8 cellular contexts compared by ENCODE assay signal in the genomic region with DNA sequence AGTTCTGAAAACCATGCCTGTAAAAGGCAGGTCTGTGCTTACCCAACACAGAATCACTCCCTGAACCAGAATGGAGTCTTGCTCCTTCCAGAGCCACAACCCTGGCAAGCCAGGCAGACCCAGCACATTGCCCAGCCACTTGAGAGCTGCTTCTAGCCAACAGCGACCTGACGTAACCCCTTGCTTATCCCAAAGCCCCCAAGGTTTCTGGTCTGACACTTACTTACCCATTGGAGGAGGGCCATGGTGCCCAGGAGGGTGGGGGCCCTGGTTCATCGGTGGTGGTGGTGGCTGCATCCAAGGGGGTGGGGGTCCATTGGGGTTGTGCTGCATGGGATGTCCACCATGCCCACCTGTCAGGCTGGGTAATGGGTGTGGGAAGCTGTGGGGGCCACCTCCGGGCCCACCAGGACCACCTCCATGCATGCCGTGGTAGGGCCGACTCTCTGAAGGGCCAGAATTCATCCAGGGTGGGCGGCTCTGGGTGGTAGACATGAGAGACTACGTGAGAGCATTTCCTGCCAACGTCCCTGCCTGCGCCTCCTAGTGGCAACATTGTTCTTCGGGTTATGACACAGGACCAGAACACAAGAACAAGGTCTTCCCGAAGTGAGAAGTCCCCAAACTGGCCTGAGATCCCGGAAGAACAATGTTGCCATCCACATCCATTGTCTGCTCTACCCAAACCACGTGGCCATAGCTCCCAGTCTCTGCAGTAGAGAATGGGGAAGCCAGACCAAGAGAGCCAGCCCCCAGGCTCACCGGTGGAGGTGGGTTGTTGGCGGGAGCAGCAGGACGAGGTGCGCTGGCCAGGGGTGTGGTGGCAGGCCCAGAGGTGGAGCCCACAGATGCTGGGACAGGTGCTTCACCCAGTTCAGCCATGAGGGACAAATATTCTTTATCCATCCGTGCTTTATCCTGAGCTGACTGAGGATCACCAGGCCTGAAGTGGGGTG. TPM values are rescaled to one million over a fixed set of nuclear protein-coding genes. Genes with fewer than 3 reads are reported as not detected.
DNase-seq lines count a peak whose midpoint lies in the region; ATAC-seq and TF ChIP-seq lines count a peak whose summit lies in the region.

No MANE protein-coding gene starts in this region.

- H2AFZ ChIP-seq in hepatocyte: no peak overlapping the region

- no peaks in the 10 kb centered on the region for H3K27me3 Mint-ChIP-seq in activated naive CD8-positive, alpha-beta T cell treated with anti-CD3 and anti-CD28 coated beads, Interleukin-2, amount 10 ng/mL, durations not matched to agents 7 days and 5 days

- H4K20me1 ChIP-seq in hepatocyte (ENCODE audit: insufficient read depth, poor library complexity, severe bottlenecking): peaks cover 94% of the 10 kb centered on the region

- H3K4me3 ChIP-seq in BJ (ENCODE audit: low read depth, low read length) (no peak overlapping the region), HEK293 (ENCODE audit: low read depth, low read length) (no peak overlapping the region), hepatocyte (no peak overlapping the region)

- H3K27me3 ChIP-seq in BJ (ENCODE audit: control insufficient read depth, insufficient read depth, low read length) (no peaks in the 10 kb centered on the region), hepatocyte (no peaks in the 10 kb centered on the region)

- peak overlapping the region; percentile 39 for H3K4me3 Mint-ChIP-seq in activated naive CD8-positive, alpha-beta T cell treated with anti-CD3 and anti-CD28 coated beads, Interleukin-2, amount 10 ng/mL, durations not matched to agents 7 days and 5 days

- H3K36me3 ChIP-seq in BJ (ENCODE audit: control insufficient read depth, insufficient read depth, low read length) (peaks cover 68% of the 10 kb centered on the region), HEK293 (ENCODE audit: control insufficient read depth in 2 of 2, insufficient read depth in 1 of 2, low read length in 2 of 2) (peaks cover 7 to 98% of the 10 kb centered on the region in 2 experiments), hepatocyte (replicated peaks; ENCODE audit: insufficient read depth, low read depth) (peaks cover 6% of the 10 kb centered on the region)

- POLR2A ChIA-PET in BJ (lab: Charles Lee): no interaction called here
- POLR2A ChIA-PET in HEK293 (lab: Yijun Ruan, JAX): interaction anchor here (1.0 kb wide), 1 partner anchor 11 kb away, joined by 7 read pairs; a partner anchor contains a TSS
- POLR2A ChIA-PET in activated naive CD8-positive, alpha-beta T cell treated with anti-CD3 and anti-CD28 coated beads, Interleukin-2, amount 10 ng/mL, durations not matched to agents 7 days and 5 days (lab: Charles Lee): interaction anchor here (10.4 to 14.2 kb wide), 2 partner anchors 7 to 23 kb away, joined by 157 to 278 read pairs; a partner anchor contains a TSS

- WGBS in hepatocyte (ENCODE audit: low lambda C conversion rate, missing lambda C conversion rate): 74% methylated on average over 19 of the region's 19 CpGs

- DNase-seq in BJ (ENCODE audit: low read depth) (no peak), SKM-1 (lab: John Stamatoyannopoulos, UW; ENCODE audit: unreplicated experiment) (peak; percentile 40), hepatocyte (ENCODE audit: low spot score) (peak; percentile 79), GOT3 (lab: John Stamatoyannopoulos, UW) (no peak)
- DNase-seq in activated naive CD8-positive, alpha-beta T cell treated with anti-CD3 and anti-CD28 coated beads, Interleukin-2, amount 10 ng/mL, durations not matched to agents 7 days and 5 days: peak; percentile 81
- DNase-seq in stimulated activated CD4-positive, alpha-beta T cell treated with anti-CD3 and anti-CD28 coated beads, Interleukin-12 subunit alpha, Interleukin-12 subunit beta, amount 100 ng/mL, for 48 hours (ENCODE audit: low read depth in 2 of 3, low spot score in 1 of 3): peak; percentile 58 to 83 (median 77)

- H3K27ac Mint-ChIP-seq in activated naive CD8-positive, alpha-beta T cell treated with anti-CD3 and anti-CD28 coated beads, Interleukin-2, amount 10 ng/mL, durations not matched to agents 7 days and 5 days: peak overlapping the region; percentile 70

- H3K4me1 ChIP-seq in HEK293 (ENCODE audit: control insufficient read depth, insufficient read depth, low read length): peaks cover 7% of the 10 kb centered on the region
- no peaks in the 10 kb centered on the region for H3K4me1 ChIP-seq in hepatocyte (ENCODE audit: insufficient read depth)

- H3K27ac ChIP-seq in HEK293 (ENCODE audit: extremely low read depth, low read depth, low read length): no peak overlapping the region
- no peak overlapping the region for H3K27ac ChIP-seq in hepatocyte

- ATAC-seq in activated naive CD8-positive, alpha-beta T cell treated with anti-CD3 and anti-CD28 coated beads, Interleukin-2, amount 10 ng/mL, durations not matched to agents 7 days and 5 days (ENCODE audit: low read depth): peak; percentile 30
- no peak for ATAC-seq in HG03432 (IDR thresholded peaks at IDR 0.05; ENCODE audit: unreplicated experiment)

- peaks cover 56% of the 10 kb centered on the region for H3K36me3 Mint-ChIP-seq in activated naive CD8-positive, alpha-beta T cell treated with anti-CD3 and anti-CD28 coated beads, Interleukin-2, amount 10 ng/mL, durations not matched to agents 7 days and 5 days

- peaks cover 67% of the 10 kb centered on the region for H3K4me1 Mint-ChIP-seq in activated naive CD8-positive, alpha-beta T cell treated with anti-CD3 and anti-CD28 coated beads, Interleukin-2, amount 10 ng/mL, durations not matched to agents 7 days and 5 days

- TF ChIP-seq CTCF in BJ (IDR thresholded peaks at IDR 0.05; ENCODE audit: insufficient read depth, low read depth, low read length) (peak; percentile 79), HEK293 (tag by site-specific recombination; IDR thresholded peaks at IDR 0.05) (peak; percentile 56), hepatocyte (IDR thresholded peaks at IDR 0.05; ENCODE audit: poor library complexity) (peak; percentile 59)

- peaks cover 53% of the 10 kb centered on the region for H3K79me2 ChIP-seq in hepatocyte

- H3K9me2 ChIP-seq in hepatocyte (replicated peaks; ENCODE audit: insufficient read depth): no peaks in the 10 kb centered on the region

- H3K9me3 ChIP-seq in HEK293 (ENCODE audit: control insufficient read depth, insufficient read depth, low read depth, low read length) (no peaks in the 10 kb centered on the region), hepatocyte (ENCODE audit: low read depth) (no peaks in the 10 kb centered on the region)

- no peak overlapping the region for H3K4me2 ChIP-seq in hepatocyte

- CTCF ChIA-PET in BJ (lab: Yijun Ruan, JAX): interaction anchor here (0.6 to 1.9 kb wide), 9 partner anchors 9 to 237 kb away, joined by 3 to 13 read pairs (median 3); no protein-coding TSS in a partner anchor
- CTCF ChIA-PET in HEK293 (lab: Yijun Ruan, JAX): interaction anchor here (0.6 to 2.1 kb wide), 11 partner anchors 9 to 379 kb away, joined by 3 to 13 read pairs (median 4); a partner anchor contains a TSS

- no peaks in the 10 kb centered on the region for H3K9me3 Mint-ChIP-seq in activated naive CD8-positive, alpha-beta T cell treated with anti-CD3 and anti-CD28 coated beads, Interleukin-2, amount 10 ng/mL, durations not matched to agents 7 days and 5 days

TF ChIP-seq in HEK293, 187 proteins besides CTCF, POLR2A, EP300 and RAD21 (continues in another document):
- no peak for TF ChIP-seq ZNF335 (tag by site-specific recombination; conservative IDR thresholded peaks at IDR 0.05)
- TF ChIP-seq ZBTB48 (tag by site-specific recombination; IDR thresholded peaks at IDR 0.05): no peak

RNA-seq across cellular contexts. Expression of a gene that starts 7.8 kb away (rescaled TPM):
- 0.10 TPM in 2 replicates for polyA plus RNA-seq in BJ (2011; rRNA removed)
- 0.15 TPM in 1 of 2 replicates, not detected in the other for polyA minus RNA-seq in BJ (2011; rRNA and poly(A)+ RNA removed)
- total RNA-seq in activated naive CD8-positive, alpha-beta T cell treated with anti-CD3 and anti-CD28 coated beads, Interleukin-2, amount 10 ng/mL, durations not matched to agents 7 days and 5 days: 1 to 10 TPM; 3.8 to 7.2 TPM
- 1.9 and 2.0 TPM in 2 replicates for total RNA-seq in hepatocyte
- 4.0 and 5.7 TPM in 2 replicates for polyA plus RNA-seq in hepatocyte

RNA-seq across cellular contexts. Expression of a gene that starts 10.7 kb away (rescaled TPM):
- polyA plus RNA-seq in BJ (2011; rRNA removed): 40.3 and 41.7 TPM in 2 replicates
- 36.8 and 46.0 TPM in 2 replicates for polyA minus RNA-seq in BJ (2011; rRNA and poly(A)+ RNA removed)
- 100 to 1,000 TPM; 519 to 524 TPM for total RNA-seq in activated naive CD8-positive, alpha-beta T cell treated with anti-CD3 and anti-CD28 coated beads, Interleukin-2, amount 10 ng/mL, durations not matched to agents 7 days and 5 days
- 126 and 163 TPM in 2 replicates for total RNA-seq in hepatocyte
- polyA plus RNA-seq in hepatocyte: 138 and 157 TPM in 2 replicates

RNA-seq across cellular contexts. Expression of a gene that starts 23.7 kb away (rescaled TPM):
- polyA plus RNA-seq in BJ (2011; rRNA removed) (3.2 and 5.3 TPM in 2 replicates), hepatocyte (0.10 and 3.6 TPM in 2 replicates)
- 1.8 and 2.3 TPM in 2 replicates for polyA minus RNA-seq in BJ (2011; rRNA and poly(A)+ RNA removed)
- 100 to 1,000 TPM; 159 to 162 TPM for total RNA-seq in activated naive CD8-positive, alpha-beta T cell treated with anti-CD3 and anti-CD28 coated beads, Interleukin-2, amount 10 ng/mL, durations not matched to agents 7 days and 5 days
- 0.24 and 3.2 TPM in 2 replicates for total RNA-seq in hepatocyte

RNA-seq across cellular contexts. Expression of a gene that starts 35.4 kb away (rescaled TPM):
- polyA plus RNA-seq in BJ (2011; rRNA removed) (9.4 and 22.4 TPM in 2 replicates), hepatocyte (9.0 and 13.2 TPM in 2 replicates)
- polyA minus RNA-seq in BJ (2011; rRNA and poly(A)+ RNA removed): 13.1 and 13.5 TPM in 2 replicates
- total RNA-seq in activated naive CD8-positive, alpha-beta T cell treated with anti-CD3 and anti-CD28 coated beads, Interleukin-2, amount 10 ng/mL, durations not matched to agents 7 days and 5 days: 10 to 100 TPM; 92.0 to 96.2 TPM
- 7.8 and 23.5 TPM in 2 replicates for total RNA-seq in hepatocyte

RNA-seq across cellular contexts. Expression of a gene that starts 42.7 kb away (rescaled TPM):
- polyA plus RNA-seq in BJ (2011; rRNA removed) (14.4 and 27.8 TPM in 2 replicates), hepatocyte (49.1 and 49.9 TPM in 2 replicates)
- 13.4 and 15.4 TPM in 2 replicates for polyA minus RNA-seq in BJ (2011; rRNA and poly(A)+ RNA removed)
- total RNA-seq in activated naive CD8-positive, alpha-beta T cell treated with anti-CD3 and anti-CD28 coated beads, Interleukin-2, amount 10 ng/mL, durations not matched to agents 7 days and 5 days: 10 to 100 TPM; 37.4 to 39.0 TPM
- 14.1 and 18.6 TPM in 2 replicates for total RNA-seq in hepatocyte

Comparison
In these comparisons a context has a peak if more than half of its experiments do, and no peak if none do; other contexts are left out.
1. DNase-seq: peak in SKM-1 (single experiment), activated naive CD8-positive, alpha-beta T cell treated with anti-CD3 and anti-CD28 coated beads, Interleukin-2, amount 10 ng/mL, durations not matched to agents 7 days and 5 days (single experiment), hepatocyte (single experiment) and stimulated activated CD4-positive, alpha-beta T cell treated with anti-CD3 and anti-CD28 coated beads, Interleukin-12 subunit alpha, Interleukin-12 subunit beta, amount 100 ng/mL, for 48 hours (3 of 3); none in BJ (single experiment) and GOT3 (single experiment).
2. RNA of a gene that starts 23.7 kb away (total RNA-seq): 159 to 162 TPM in activated naive CD8-positive, alpha-beta T cell treated with anti-CD3 and anti-CD28 coated beads, Interleukin-2, amount 10 ng/mL, durations not matched to agents 7 days and 5 days; 0.24 to 3.2 TPM in hepatocyte; every median in the first group is over 10 times any median in the second.
3. Peak in every context shown above with its lines, with median percentiles within 50 percentile points of each other: CTCF ChIP-seq.